ENCODE assay signal across 8 cellular contexts in genomic region chr16:4505356-4506153, GRCh38. TPM values are rescaled to one million over a fixed set of nuclear protein-coding genes. Genes with fewer than 3 reads are reported as not detected.
DNase-seq lines count a peak whose midpoint lies in the region; ATAC-seq and TF ChIP-seq lines count a peak whose summit lies in the region.

No MANE protein-coding gene starts in this region.

- no peak overlapping the region for H4K12ac ChIP-seq in trophoblast cell (ENCODE audit: low read depth, low read length)

- H3K23ac ChIP-seq in trophoblast cell (ENCODE audit: low read length) = no peak overlapping the region

- no peak overlapping the region for H3K18ac ChIP-seq in trophoblast cell (ENCODE audit: low read length)

- WGBS in trophoblast cell (ENCODE audit: extremely low coverage, insufficient coverage, insufficient read length) = no CpG with 5 or more reads among the region's 13 CpGs

- no peaks in the 10 kb centered on the region for H3K79me2 ChIP-seq in OCI-LY1 (ENCODE audit: insufficient read depth, low read length)
- H3K79me2 ChIP-seq in trophoblast cell (ENCODE audit: control insufficient read depth, insufficient read depth, low read length, poor library complexity) = peaks cover 2% of the 10 kb centered on the region

- H3K4ac ChIP-seq in trophoblast cell (ENCODE audit: low read depth, low read length) = no peak overlapping the region

- H3K9me3 ChIP-seq in BLaER1 (no peaks in the 10 kb centered on the region), OCI-LY1 (ENCODE audit: low read length) (no peaks in the 10 kb centered on the region), trophoblast cell (ENCODE audit: insufficient read depth, low read depth, low read length) (peaks cover 4% of the 10 kb centered on the region)

- H4K20me1 ChIP-seq in BLaER1 = peaks cover 89% of the 10 kb centered on the region
- no peaks in the 10 kb centered on the region for H4K20me1 ChIP-seq in OCI-LY1 (ENCODE audit: insufficient read depth, low read length)

- H2BK5ac ChIP-seq in trophoblast cell (ENCODE audit: low read depth, low read length, poor library complexity) = no peak overlapping the region

- peak; percentile 86 for ATAC-seq in GM21528 (IDR thresholded peaks at IDR 0.05; ENCODE audit: low FRiP score, unreplicated experiment)

- no peak overlapping the region for H2BK12ac ChIP-seq in trophoblast cell (ENCODE audit: low read length)

- no peaks in the 10 kb centered on the region for H3K79me1 ChIP-seq in trophoblast cell (ENCODE audit: low read length)

- H3K9me2 ChIP-seq in OCI-LY1 (ENCODE audit: low read depth, low read length) = no peaks in the 10 kb centered on the region

- H3K9ac ChIP-seq in BLaER1 (peak overlapping the region; percentile 34; the same call in 1 of the 2 replicates), OCI-LY1 (ENCODE audit: low read length) (no peak overlapping the region; the same call in 1 of the 2 replicates), trophoblast cell (ENCODE audit: low read length) (peak overlapping the region; percentile 29)

- H3K4me3 ChIP-seq in BLaER1 = no peak overlapping the region
- no peak overlapping the region for H3K4me3 ChIP-seq in OCI-LY1 (ENCODE audit: low read depth, low read length, poor library complexity, severe bottlenecking)
- peak overlapping the region; percentile 8 for H3K4me3 ChIP-seq in trophoblast cell (ENCODE audit: low read depth, low read length)

- no peak overlapping the region for H4K8ac ChIP-seq in trophoblast cell (ENCODE audit: low read depth, low read length)

- H3K36me3 ChIP-seq in BLaER1 (peaks cover 47% of the 10 kb centered on the region), OCI-LY1 (ENCODE audit: insufficient read depth, low read length) (peaks cover 38% of the 10 kb centered on the region), trophoblast cell (ENCODE audit: control insufficient read depth in 1 of 2, insufficient read depth in 2 of 2, low read length in 2 of 2) (peaks cover 33 to 37% of the 10 kb centered on the region in 2 experiments)

- no peak overlapping the region for H3K14ac ChIP-seq in trophoblast cell (ENCODE audit: low read length)

- peak; percentile 40 for DNase-seq in activated T-helper 9 cell treated with anti-CD3 and anti-CD28 coated beads, Interleukin-2, amount 50 U/mL, for 16 hours (ENCODE audit: low read depth)
- DNase-seq in trophoblast cell (no peak), NCI-H187 treated with DMSO at 0.1 percent for 48 hours (lab: John Stamatoyannopoulos, UW) (no peak), NCI-H1417 treated with DMSO at 0.1 percent for 48 hours (lab: John Stamatoyannopoulos, UW) (no peak), mesenteric fat pad (ENCODE audit: low spot score) (no peak)

- peaks cover 4% of the 10 kb centered on the region; the same call in 1 of the 2 replicates for H3F3A ChIP-seq in OCI-LY1 (ENCODE audit: insufficient read depth, low read length)

- H2AK5ac ChIP-seq in trophoblast cell (ENCODE audit: low read length) = no peak overlapping the region

- peak overlapping the region; percentile 59 for H3K4me2 ChIP-seq in BLaER1
- H3K4me2 ChIP-seq in OCI-LY1 (ENCODE audit: low read length) = peak overlapping the region; percentile 41
- no peak overlapping the region for H3K4me2 ChIP-seq in trophoblast cell (ENCODE audit: low read length)

- H2AFZ ChIP-seq in OCI-LY1 (ENCODE audit: low read length) (no peak overlapping the region), trophoblast cell (ENCODE audit: insufficient read depth, low read length, poor library complexity) (no peak overlapping the region)

- H4K91ac ChIP-seq in trophoblast cell (ENCODE audit: low read depth, low read length) = no peak overlapping the region

- H3K27me3 ChIP-seq in BLaER1 (no peaks in the 10 kb centered on the region), OCI-LY1 (ENCODE audit: insufficient read depth, low read length) (no peaks in the 10 kb centered on the region), trophoblast cell (ENCODE audit: insufficient read depth, low read length) (no peaks in the 10 kb centered on the region)

- peaks cover 23% of the 10 kb centered on the region for H3K4me1 ChIP-seq in BLaER1
- H3K4me1 ChIP-seq in OCI-LY1 (ENCODE audit: insufficient read depth, low read length, severe bottlenecking) = peaks cover 22% of the 10 kb centered on the region
- peaks cover 1 to 5% of the 10 kb centered on the region in 2 experiments for H3K4me1 ChIP-seq in trophoblast cell (ENCODE audit: control insufficient read depth in 1 of 2, insufficient read depth in 2 of 2, low read length in 2 of 2)

- no peak overlapping the region for H2BK120ac ChIP-seq in trophoblast cell (ENCODE audit: insufficient read depth, low read length, poor library complexity)

- no peak for TF ChIP-seq CTCF in OCI-LY1 (IDR thresholded peaks at IDR 0.05; ENCODE audit: low read length)

- no peak overlapping the region for H3K27ac ChIP-seq in BLaER1
- peak overlapping the region; percentile 81 for H3K27ac ChIP-seq in OCI-LY1 (ENCODE audit: low read depth, low read length, poor library complexity, severe bottlenecking)
- H3K27ac ChIP-seq in trophoblast cell (ENCODE audit: low read depth, low read length) = no peak overlapping the region

RNA-seq across cellular contexts. Expression of gene HMOX2, which starts 29.4 kb away (rescaled TPM):
- polyA plus RNA-seq in trophoblast cell (2013) = 31.1 and 32.4 TPM in 2 replicates
- total RNA-seq in mesenteric fat pad = 84.1 TPM

RNA-seq across cellular contexts. Expression of gene NMRAL1, which starts 31.1 kb away (rescaled TPM):
- polyA plus RNA-seq in trophoblast cell (2013) = 55.3 and 56.9 TPM in 2 replicates
- 23.4 TPM for total RNA-seq in mesenteric fat pad

RNA-seq across cellular contexts. Expression of gene CDIP1, which starts 33.0 kb away (rescaled TPM):
- polyA plus RNA-seq in trophoblast cell (2013) = 11.1 and 11.9 TPM in 2 replicates
- 24.8 TPM for total RNA-seq in mesenteric fat pad

RNA-seq across cellular contexts. Expression of gene C16orf96, which starts 50.6 kb away (rescaled TPM):
- 0.10 and 0.12 TPM in 2 replicates for polyA plus RNA-seq in trophoblast cell (2013)
- 0.10 TPM for total RNA-seq in mesenteric fat pad
